In genomic region chr19:15527705-15528104, GRCh38 we compare ENCODE assay signal across 39 cellular contexts. TPM values are rescaled to one million over a fixed set of nuclear protein-coding genes. Genes with fewer than 3 reads are reported as not detected.
"Had no signal": no experiment of that assay in that cellular context is flagged by ENCODE, and none has a peak within 500 bp of the region (broad histone marks: within the 10 kb centered on the region; RNA-seq: fewer than 3 reads in every experiment).

No MANE protein-coding gene starts in this region.

- H3K36me3 ChIP-seq: MG63 had no signal

- H3K4me3 ChIP-seq: MG63 had no signal

- DNase-seq: MM.1S, MV-4-11, NCI-H1048, NCI-H1092, NCI-H1092 treated with DMSO at 0.1 percent for 48 hours, NCI-H1105, NCI-H1105 treated with DMSO at 0.1 percent for 48 hours, NCI-H1417, NCI-H1417 treated with DMSO at 0.1 percent for 48 hours, NCI-H1436, NCI-H1436 treated with DMSO at 0.1 percent for 48 hours, NCI-H146, NCI-H1694, NCI-H1694 treated with DMSO at 0.1 percent for 48 hours, NCI-H187, NCI-H187 treated with DMSO at 0.1 percent for 48 hours, NCI-H1930, NCI-H2029, NCI-H2029 treated with DMSO at 0.1 percent for 48 hours, NCI-H2081, NCI-H2081 treated with DMSO at 0.1 percent for 48 hours, NCI-H2107, NCI-H2171, NCI-H2171 treated with DMSO at 0.1 percent for 48 hours, NCI-H2227 treated with DMSO at 0.1 percent for 48 hours, NCI-H226, NCI-H446, NCI-H446 treated with DMSO at 0.1 percent for 48 hours, NCI-H510A, NCI-H510A treated with DMSO at 0.1 percent for 48 hours, NCI-H524, NCI-H524 treated with DMSO at 0.1 percent for 48 hours, NCI-H526, NCI-H526 treated with DMSO at 0.1 percent for 48 hours had no signal

RNA-seq across cellular contexts. Expression of gene CYP4F22, which starts 19.4 kb away (rescaled TPM):
- total RNA-seq: LHCN-M2, M059J, MCF 10A, NCI-H460 had no signal

RNA-seq across cellular contexts. Expression of gene PGLYRP2, which starts 48.4 kb away (rescaled TPM):
- total RNA-seq: LHCN-M2, MCF 10A, NCI-H460 had no signal
